ENCODE assay signal across 14 cellular contexts in the genomic region with DNA sequence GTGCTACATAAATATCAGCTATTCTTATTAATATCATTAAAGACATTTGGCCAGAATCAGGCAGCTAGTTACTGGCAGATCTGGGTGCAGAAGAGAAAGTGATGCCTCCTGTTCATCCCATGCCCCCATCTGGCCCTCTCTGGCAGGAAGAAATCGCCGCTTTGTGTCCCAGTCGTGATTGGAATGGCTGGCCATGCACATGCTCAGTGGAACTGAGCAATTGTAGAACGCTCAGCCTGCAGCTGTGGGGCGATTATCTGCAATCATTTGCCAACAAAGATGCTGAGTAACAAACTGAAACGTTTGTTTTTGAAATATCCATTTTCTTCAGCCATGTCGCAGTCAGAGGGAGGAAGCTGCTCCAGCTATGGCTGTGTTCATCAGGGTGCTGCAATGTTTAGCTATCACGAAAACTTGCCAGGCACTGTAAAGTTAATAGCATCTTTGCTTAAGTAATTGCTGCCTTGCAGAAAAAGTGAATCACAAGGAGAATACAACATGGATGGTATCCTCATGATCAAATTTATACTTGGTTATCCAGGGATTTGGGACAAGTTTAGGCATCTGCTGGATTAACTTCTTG. TPM values are rescaled to one million over a fixed set of nuclear protein-coding genes. Genes with fewer than 3 reads are reported as not detected.
DNase-seq lines count a peak whose midpoint lies in the region; ATAC-seq and TF ChIP-seq lines count a peak whose summit lies in the region.
"Had no signal": no experiment of that assay in that cellular context is flagged by ENCODE, and none has a peak within 500 bp of the region (broad histone marks: within the 10 kb centered on the region; RNA-seq: fewer than 3 reads in every experiment).

No MANE protein-coding gene starts in this region.

- TF ChIP-seq POLR2A in esophagus squamous epithelium (IDR thresholded peaks at IDR 0.05) (no peak), uterus (IDR thresholded peaks at IDR 0.05) (no peak), erythroblast (IDR thresholded peaks at IDR 0.05; ENCODE audit: low read length) (no peak)

- 88% methylated on average over 8 of the region's 8 CpGs for WGBS in SK-N-SH (ENCODE audit: low lambda C conversion rate)
- 36 to 41% methylated on average over 8 of the region's 8 CpGs for WGBS in esophagus squamous epithelium, 2 donors
- 88% methylated on average over 8 of the region's 8 CpGs for WGBS in mesenchymal stem cell

- TF ChIP-seq CTCF in SK-N-SH (IDR thresholded peaks at IDR 0.05) (no peak), esophagus squamous epithelium (IDR thresholded peaks at IDR 0.05) (no peak), uterus (IDR thresholded peaks at IDR 0.05) (no peak)

- no peak overlapping the region for H2BK120ac ChIP-seq in mesenchymal stem cell (ENCODE audit: low read depth, low read length)

- DNase-seq in SK-N-SH: no peak
- no peak for DNase-seq in esophagus squamous epithelium (lab: John Stamatoyannopoulos, UW)
- no peak for DNase-seq in mesenchymal stem cell
- peak in 1 of 2 donors; percentile 37 for DNase-seq in uterus
- DNase-seq in erythroblast (lab: John Stamatoyannopoulos, UW): no peak
- no peak for DNase-seq in stimulated activated naive CD4-positive, alpha-beta T cell treated with Interleukin-2 at 50 U/mL for 16 hours (lab: John Stamatoyannopoulos, UW)
- DNase-seq: activated CD4-positive, alpha-beta T cell treated with anti-CD3 and anti-CD28 coated beads for 4 hours; activated gamma-delta T cell; naive B cell; pancreas; stimulated activated CD8-positive, alpha-beta memory T cell treated with anti-CD3 and anti-CD28 coated beads, Interleukin-4, amount 100 ng/mL, for 48 hours had no signal

- POLR2A ChIA-PET in SK-N-SH (lab: Yijun Ruan, JAX): no interaction called here

- H2BK5ac ChIP-seq in mesenchymal stem cell (ENCODE audit: low read depth, low read length, poor library complexity, severe bottlenecking): no peak overlapping the region

- intact Hi-C loops in esophagus squamous epithelium (cut with DNase I): no loop called here
- intact Hi-C loops in uterus (cut with DNase I; ENCODE audit: low total_unique reads): no loop called here

- no peak overlapping the region for H2AK5ac ChIP-seq in mesenchymal stem cell (ENCODE audit: low read length, severe bottlenecking)

- peak overlapping the region; percentile 70; the same call in 1 of the 2 replicates for H3K4me2 ChIP-seq in SK-N-SH
- H3K4me2 ChIP-seq in mesenchymal stem cell (ENCODE audit: low read length, poor library complexity, severe bottlenecking): no peak overlapping the region

- no peak overlapping the region for H3K9ac ChIP-seq in SK-N-SH
- peak overlapping the region; percentile 66 for H3K9ac ChIP-seq in mesenchymal stem cell (ENCODE audit: low read length)
- H3K9ac ChIP-seq: BLaER1 treated with 17β-estradiol and CSF1 and Interleukin-3, amounts not matched to agents 10 nM and 100 nM had no signal

- no peak overlapping the region for H3K23ac ChIP-seq in mesenchymal stem cell (ENCODE audit: low read length in 2 of 2)

- H3K79me2 ChIP-seq in SK-N-SH (ENCODE audit: insufficient read depth): peaks cover 67% of the 10 kb centered on the region

- H3K4me3 ChIP-seq in SK-N-SH (ENCODE audit: low read depth in 2 of 2, low read length in 1 of 2): no peak overlapping the region
- H3K4me3 ChIP-seq in esophagus squamous epithelium: no peak overlapping the region
- H3K4me3 ChIP-seq in mesenchymal stem cell (ENCODE audit: insufficient read depth in 1 of 2, low read depth in 1 of 2, low read length in 2 of 2): peak overlapping the region in 1 of 2 experiments; percentile 8
- H3K4me3 ChIP-seq in uterus: no peak overlapping the region
- H3K4me3 ChIP-seq: BLaER1 treated with 17β-estradiol and CSF1 and Interleukin-3, amounts not matched to agents 10 nM and 100 nM; pancreas had no signal

- no peak overlapping the region for H2BK15ac ChIP-seq in mesenchymal stem cell (ENCODE audit: low read depth, poor library complexity, severe bottlenecking)

- no peak overlapping the region for H3K14ac ChIP-seq in mesenchymal stem cell (ENCODE audit: low read length in 2 of 2)

- H3F3A ChIP-seq in SK-N-SH (replicated peaks; ENCODE audit: insufficient read depth): peaks cover 38% of the 10 kb centered on the region

- no peaks in the 10 kb centered on the region for H3K79me1 ChIP-seq in mesenchymal stem cell (replicated peaks; ENCODE audit: low read length, poor library complexity, severe bottlenecking)

- H2BK12ac ChIP-seq in mesenchymal stem cell (ENCODE audit: low read length in 2 of 2): no peak overlapping the region

- no peak for TF ChIP-seq EP300 in SK-N-SH (IDR thresholded peaks at IDR 0.05; ENCODE audit: borderline replicate concordance in 1 of 2, low read depth in 1 of 2, low read length in 1 of 2)

- H3K18ac ChIP-seq in mesenchymal stem cell (ENCODE audit: low read depth in 1 of 2, low read length in 2 of 2): no peak overlapping the region

- H3K9me2 ChIP-seq in SK-N-SH: no peaks in the 10 kb centered on the region

- H3K9me3 ChIP-seq in SK-N-SH (no peaks in the 10 kb centered on the region), esophagus squamous epithelium (no peaks in the 10 kb centered on the region), mesenchymal stem cell (ENCODE audit: control insufficient read depth, low read length) (no peaks in the 10 kb centered on the region), uterus (no peaks in the 10 kb centered on the region)
- H3K9me3 ChIP-seq: BLaER1 treated with 17β-estradiol and CSF1 and Interleukin-3, amounts not matched to agents 10 nM and 100 nM; pancreas had no signal

- H4K91ac ChIP-seq in mesenchymal stem cell (ENCODE audit: low read length): no peak overlapping the region

- H3K27ac ChIP-seq in SK-N-SH (ENCODE audit: low read depth in 2 of 2, low read length in 1 of 2) (peak overlapping the region; percentile 89 to 93), esophagus squamous epithelium (peak overlapping the region in 3 of 4 donors; percentile 39 to 68 (median 67)), mesenchymal stem cell (ENCODE audit: low read length, poor library complexity, severe bottlenecking) (no peak overlapping the region), uterus (peak overlapping the region; percentile 4 to 75)
- H3K27ac ChIP-seq: BLaER1 treated with 17β-estradiol and CSF1 and Interleukin-3, amounts not matched to agents 10 nM and 100 nM; pancreas had no signal

- H3K4me1 ChIP-seq in SK-N-SH (ENCODE audit: control insufficient read depth in 1 of 2, insufficient read depth in 2 of 2, low read depth in 1 of 2, low read length in 1 of 2) (peaks cover 21 to 39% of the 10 kb centered on the region in 2 experiments), esophagus squamous epithelium (peaks cover 12 to 35% (median 27%) of the 10 kb centered on the region in 3 donors), mesenchymal stem cell (ENCODE audit: control insufficient read depth, insufficient read depth, low read depth, low read length) (peaks cover 11% of the 10 kb centered on the region), uterus (no peaks in the 10 kb centered on the region)
- H3K4me1 ChIP-seq: pancreas had no signal

- no peaks in the 10 kb centered on the region for H4K20me1 ChIP-seq in SK-N-SH (ENCODE audit: insufficient read depth)
- H4K20me1 ChIP-seq: BLaER1 treated with 17β-estradiol and CSF1 and Interleukin-3, amounts not matched to agents 10 nM and 100 nM had no signal

- H2AFZ ChIP-seq in SK-N-SH (ENCODE audit: low read depth) (no peak overlapping the region), mesenchymal stem cell (ENCODE audit: low read depth, low read length) (no peak overlapping the region)

- H3K27me3 ChIP-seq in SK-N-SH (ENCODE audit: insufficient read depth) (no peaks in the 10 kb centered on the region), esophagus squamous epithelium (peaks cover 0 to 15% (median 0%) of the 10 kb centered on the region in 4 donors), mesenchymal stem cell (ENCODE audit: control insufficient read depth in 1 of 2, insufficient read depth in 1 of 2, low read length in 2 of 2) (no peaks in the 10 kb centered on the region), uterus (no peaks in the 10 kb centered on the region)
- H3K27me3 ChIP-seq: BLaER1 treated with 17β-estradiol and CSF1 and Interleukin-3, amounts not matched to agents 10 nM and 100 nM; pancreas had no signal

- H3K4ac ChIP-seq in mesenchymal stem cell (ENCODE audit: low read depth in 1 of 2, low read length in 2 of 2): no peak overlapping the region

- no peak for TF ChIP-seq RAD21 in SK-N-SH (IDR thresholded peaks at IDR 0.05; ENCODE audit: low read length)

- H4K8ac ChIP-seq in mesenchymal stem cell (ENCODE audit: low read length): no peak overlapping the region

- CTCF ChIA-PET in SK-N-SH (lab: Yijun Ruan, JAX): interaction anchor here (1.6 kb wide), 1 partner anchor 163 kb away, joined by 6 read pairs; no protein-coding TSS in a partner anchor

- H3K36me3 ChIP-seq in SK-N-SH (replicated peaks in 1 of 2; ENCODE audit: control insufficient read depth in 1 of 2, insufficient read depth in 2 of 2, low read length in 1 of 2): peaks cover 4 to 11% of the 10 kb centered on the region in 2 experiments
- H3K36me3 ChIP-seq in esophagus squamous epithelium: no peaks in the 10 kb centered on the region
- no peaks in the 10 kb centered on the region for H3K36me3 ChIP-seq in mesenchymal stem cell (ENCODE audit: control insufficient read depth in 1 of 2, insufficient read depth in 2 of 2, low read depth in 1 of 2, low read length in 2 of 2)
- H3K36me3 ChIP-seq in uterus: no peaks in the 10 kb centered on the region
- H3K36me3 ChIP-seq: BLaER1 treated with 17β-estradiol and CSF1 and Interleukin-3, amounts not matched to agents 10 nM and 100 nM; pancreas had no signal

- ATAC-seq in SK-N-SH treated with all-trans-retinoic acid at 6 μM for 48 hours (no peak), HG03159 (IDR thresholded peaks at IDR 0.05; ENCODE audit: unreplicated experiment) (no peak)

TF ChIP-seq in SK-N-SH treated with all-trans-retinoic acid at 6 μM for 48 hours, 23 proteins besides CTCF, POLR2A, EP300 and RAD21 (continues in another document):
- TF ChIP-seq, protein P1, sequence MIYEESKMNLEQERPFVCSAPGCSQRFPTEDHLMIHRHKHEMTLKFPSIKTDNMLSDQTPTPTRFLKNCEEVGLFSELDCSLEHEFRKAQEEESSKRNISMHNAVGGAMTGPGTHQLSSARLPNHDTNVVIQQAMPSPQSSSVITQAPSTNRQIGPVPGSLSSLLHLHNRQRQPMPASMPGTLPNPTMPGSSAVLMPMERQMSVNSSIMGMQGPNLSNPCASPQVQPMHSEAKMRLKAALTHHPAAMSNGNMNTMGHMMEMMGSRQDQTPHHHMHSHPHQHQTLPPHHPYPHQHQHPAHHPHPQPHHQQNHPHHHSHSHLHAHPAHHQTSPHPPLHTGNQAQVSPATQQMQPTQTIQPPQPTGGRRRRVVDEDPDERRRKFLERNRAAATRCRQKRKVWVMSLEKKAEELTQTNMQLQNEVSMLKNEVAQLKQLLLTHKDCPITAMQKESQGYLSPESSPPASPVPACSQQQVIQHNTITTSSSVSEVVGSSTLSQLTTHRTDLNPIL (CRISPR knock-in tag; IDR thresholded peaks at IDR 0.05; ENCODE audit: low read depth): no peak
- TF ChIP-seq ISL1 (CRISPR knock-in tag; IDR thresholded peaks at IDR 0.05): no peak

RNA-seq across cellular contexts. Expression of a gene that starts 36.5 kb away (rescaled TPM):
- 53.7 and 75.8 TPM in 2 replicates for polyA plus RNA-seq in SK-N-SH (2012; rRNA removed)
- 44.0 and 44.5 TPM in 2 replicates for polyA plus RNA-seq in SK-N-SH (2012; cell fraction: cytosol; rRNA removed)
- polyA plus RNA-seq in SK-N-SH (2012; cell fraction: nucleus; rRNA removed): 46.9 and 53.1 TPM in 2 replicates
- total RNA-seq in esophagus squamous epithelium: 1 to 10 TPM in 1 of 4 donors, not detected in 3; 1.9 TPM
- not detected for polyA plus RNA-seq in mesenchymal stem cell (2013, experiment 1 of 2)
- polyA plus RNA-seq in mesenchymal stem cell (2013, experiment 2 of 2): not detected
- 10 to 100 TPM in 3 of 4 donors, 1 to 10 TPM in 1; 1.3 to 21.4 (median 13.5) TPM for total RNA-seq in uterus
